ENCODE assay signal across 19 cellular contexts in genomic region chr3:177917234-177917861, GRCh38.
"Had no signal": no experiment of that assay in that cellular context is flagged by ENCODE, and none has a peak within 500 bp of the region (broad histone marks: within the 10 kb centered on the region; RNA-seq: fewer than 3 reads in every experiment).

No MANE protein-coding gene starts in this region.

- ATAC-seq: effector memory CD8-positive, alpha-beta T cell; gastrocnemius medialis; heart right ventricle; left lobe of liver; mucosa of descending colon; right cardiac atrium had no signal

- H3K9me3 ChIP-seq: esophagus muscularis mucosa, gastrocnemius medialis, mucosa of descending colon, neutrophil, testis had no signal

- H3K4me3 Mint-ChIP-seq: dendritic cell treated with granulocyte-macrophage colony-stimulating factor and Interleukin-4, amounts not matched to agents 40 ng/mL and 50 ng/mL, for 4 days; effector memory CD8-positive, alpha-beta T cell; nephron; stimulated activated naive CD8-positive, alpha-beta T cell treated with anti-CD3 and anti-CD28 coated beads, Interleukin-15, Interleukin-2, amounts not matched to agents 100 ng/mL and 50 ng/mL, for 24 hours had no signal

- FAIRE-seq: colon, islet of Langerhans, small intestine had no signal

- H3K27ac Mint-ChIP-seq: dendritic cell treated with granulocyte-macrophage colony-stimulating factor and Interleukin-4, amounts not matched to agents 40 ng/mL and 50 ng/mL, for 4 days; nephron; stimulated activated naive CD8-positive, alpha-beta T cell treated with anti-CD3 and anti-CD28 coated beads, Interleukin-15, Interleukin-2, amounts not matched to agents 100 ng/mL and 50 ng/mL, for 24 hours had no signal

- H3K4me1 ChIP-seq: esophagus muscularis mucosa, gastrocnemius medialis, heart right ventricle, testis, tibial nerve had no signal

- H3K36me3 ChIP-seq: esophagus muscularis mucosa, gastrocnemius medialis, heart right ventricle, neutrophil, tibial nerve had no signal

- H3K27ac ChIP-seq: epithelial cell of prostate, esophagus muscularis mucosa, gastrocnemius medialis, heart right ventricle, neutrophil, testis, tibial nerve had no signal

- H3K9me3 Mint-ChIP-seq: effector memory CD8-positive, alpha-beta T cell; stimulated activated naive CD8-positive, alpha-beta T cell treated with anti-CD3 and anti-CD28 coated beads, Interleukin-15, Interleukin-2, amounts not matched to agents 100 ng/mL and 50 ng/mL, for 24 hours had no signal

- DNase-seq: effector memory CD8-positive, alpha-beta T cell; gastrocnemius medialis; heart right ventricle; hypothalamus; mucosa of descending colon; small intestine; stimulated activated CD4-positive, alpha-beta T cell treated with anti-CD3 and anti-CD28 coated beads, Interleukin-12 subunit alpha, Interleukin-12 subunit beta, amount 100 ng/mL, for 4 hours; testis had no signal

- H3K4me1 Mint-ChIP-seq: nephron had no signal

- H3K27me3 Mint-ChIP-seq: dendritic cell treated with granulocyte-macrophage colony-stimulating factor and Interleukin-4, amounts not matched to agents 40 ng/mL and 50 ng/mL, for 4 days; effector memory CD8-positive, alpha-beta T cell; stimulated activated naive CD8-positive, alpha-beta T cell treated with anti-CD3 and anti-CD28 coated beads, Interleukin-15, Interleukin-2, amounts not matched to agents 100 ng/mL and 50 ng/mL, for 24 hours had no signal

- H3K4me3 ChIP-seq: esophagus muscularis mucosa, gastrocnemius medialis, heart right ventricle, mucosa of descending colon, testis, tibial nerve had no signal

- H3K27me3 ChIP-seq: esophagus muscularis mucosa, gastrocnemius medialis, heart right ventricle, neutrophil, testis, tibial nerve had no signal
